15 cellular contexts compared by ENCODE assay signal in the genomic region with DNA sequence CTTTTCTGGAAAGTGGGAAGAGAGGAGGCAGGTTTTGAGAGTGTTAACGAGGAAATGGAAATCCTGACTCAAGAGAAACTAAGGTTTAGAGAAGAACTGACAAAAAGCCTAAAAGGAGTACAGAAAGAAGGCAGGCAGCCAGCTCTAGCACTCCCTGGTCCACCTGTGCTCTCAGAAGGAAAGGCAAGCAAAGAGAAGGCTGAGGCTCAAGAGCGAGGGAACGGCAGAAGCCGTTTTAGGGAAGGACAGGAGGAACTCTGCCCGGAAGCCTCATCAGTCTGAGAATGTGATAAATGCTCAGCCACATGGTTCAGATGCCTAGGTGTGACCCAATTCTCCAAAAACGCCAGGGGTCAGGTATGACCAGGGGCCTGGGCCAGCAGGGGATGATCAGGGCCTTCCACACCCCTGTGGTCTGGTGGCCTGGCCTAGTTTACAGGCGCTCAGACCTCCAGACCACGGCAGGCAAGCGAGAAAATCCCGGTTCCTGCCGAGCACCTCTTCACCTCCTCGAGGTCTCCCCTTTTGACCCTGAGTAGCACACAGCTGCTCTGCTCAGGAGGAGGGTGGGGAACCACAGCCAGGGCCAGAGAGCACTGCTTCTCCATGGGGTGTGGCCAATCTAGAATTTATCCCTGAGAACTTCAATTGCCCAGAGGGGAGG.
DNase-seq lines count a peak whose midpoint lies in the region; ATAC-seq lines count a peak whose summit lies in the region.
"Had no signal": no experiment of that assay in that cellular context is flagged by ENCODE, and none has a peak within 500 bp of the region (broad histone marks: within the 10 kb centered on the region; RNA-seq: fewer than 3 reads in every experiment).

No MANE protein-coding gene starts in this region.

- H4K91ac ChIP-seq in trophoblast cell (ENCODE audit: low read depth, low read length) = peak overlapping the region; percentile 37

- no peak overlapping the region for H4K12ac ChIP-seq in trophoblast cell (ENCODE audit: low read depth, low read length)

- H3K27me3 Mint-ChIP-seq in activated CD4-positive, alpha-beta T cell treated with anti-CD3 and anti-CD28 coated beads, Interleukin-2, amount 10 ng/mL, durations not matched to agents 24 days and 14 days = no peaks in the 10 kb centered on the region
- no peaks in the 10 kb centered on the region for H3K27me3 Mint-ChIP-seq in T-cell

- intact Hi-C loops in activated CD4-positive, alpha-beta T cell treated with anti-CD3 and anti-CD28 coated beads, Interleukin-2, amount 10 ng/mL, durations not matched to agents 24 days and 14 days (cut with micrococcal nuclease) = no loop called here

- peak overlapping the region; percentile 6 for H3K27ac Mint-ChIP-seq in activated CD4-positive, alpha-beta T cell treated with anti-CD3 and anti-CD28 coated beads, Interleukin-2, amount 10 ng/mL, durations not matched to agents 24 days and 14 days
- H3K27ac Mint-ChIP-seq in T-cell = peak overlapping the region; percentile 69 to 77

- H3K27ac ChIP-seq in trophoblast cell (ENCODE audit: low read depth, low read length) = peak overlapping the region; percentile 64
- H3K27ac ChIP-seq in Karpas-422 (ENCODE audit: low read length) = no peak overlapping the region
- H3K27ac ChIP-seq: colonic mucosa, pancreas, transverse colon had no signal

- H2AK5ac ChIP-seq in trophoblast cell (ENCODE audit: low read length) = no peak overlapping the region

- H2AFZ ChIP-seq in trophoblast cell (ENCODE audit: insufficient read depth, low read length, poor library complexity) (no peak overlapping the region), Karpas-422 (ENCODE audit: low read length) (no peak overlapping the region)

- H3K4me3 ChIP-seq in trophoblast cell (ENCODE audit: low read depth, low read length) (no peak overlapping the region), Karpas-422 (ENCODE audit: low read length) (no peak overlapping the region)
- H3K4me3 ChIP-seq: colonic mucosa, pancreas, transverse colon had no signal

- no peaks in the 10 kb centered on the region for H3K27me3 ChIP-seq in trophoblast cell (ENCODE audit: insufficient read depth, low read length)
- H3K27me3 ChIP-seq in Karpas-422 (ENCODE audit: low read length) = no peaks in the 10 kb centered on the region
- H3K27me3 ChIP-seq: colonic mucosa, pancreas, transverse colon had no signal

- H3K79me2 ChIP-seq in trophoblast cell (ENCODE audit: control insufficient read depth, insufficient read depth, low read length, poor library complexity) (no peaks in the 10 kb centered on the region), Karpas-422 (ENCODE audit: low read length) (no peaks in the 10 kb centered on the region)

- H3K9me3 ChIP-seq in trophoblast cell (ENCODE audit: insufficient read depth, low read depth, low read length) = peaks cover 2% of the 10 kb centered on the region
- no peaks in the 10 kb centered on the region for H3K9me3 ChIP-seq in Karpas-422 (ENCODE audit: low read length)
- H3K9me3 ChIP-seq: colonic mucosa, pancreas, transverse colon had no signal

- H3K9me3 Mint-ChIP-seq in activated CD4-positive, alpha-beta T cell treated with anti-CD3 and anti-CD28 coated beads, Interleukin-2, amount 10 ng/mL, durations not matched to agents 24 days and 14 days = no peaks in the 10 kb centered on the region
- no peaks in the 10 kb centered on the region for H3K9me3 Mint-ChIP-seq in T-cell

- H4K8ac ChIP-seq in trophoblast cell (ENCODE audit: low read depth, low read length) = no peak overlapping the region

- H4K20me1 ChIP-seq in Karpas-422 (ENCODE audit: insufficient read depth, low read depth, low read length) = no peaks in the 10 kb centered on the region

- H3K4me2 ChIP-seq in trophoblast cell (ENCODE audit: low read length) (no peak overlapping the region), Karpas-422 (ENCODE audit: low read depth, low read length, poor library complexity, severe bottlenecking) (no peak overlapping the region)

- H3K4me3 Mint-ChIP-seq in activated CD4-positive, alpha-beta T cell treated with anti-CD3 and anti-CD28 coated beads, Interleukin-2, amount 10 ng/mL, durations not matched to agents 24 days and 14 days = no peak overlapping the region
- H3K4me3 Mint-ChIP-seq in T-cell = no peak overlapping the region

- no peak overlapping the region for H3K18ac ChIP-seq in trophoblast cell (ENCODE audit: low read length)

- CTCF ChIA-PET in T-cell (lab: Charles Lee) = no interaction called here

- H3K79me1 ChIP-seq in trophoblast cell (ENCODE audit: low read length) = peaks cover 6% of the 10 kb centered on the region

- peak in 2 of 4 experiments; percentile 26 to 29 for ATAC-seq in T-cell (replicated peaks in 1 of 4)
- ATAC-seq in activated CD4-positive, CD25-positive, alpha-beta regulatory T cell treated with anti-CD3 and anti-CD28 coated beads, Interleukin-2, amount 50 U/mL, for 24 hours = no peak
- ATAC-seq: pancreas had no signal

- H3K9me2 ChIP-seq in Karpas-422 (replicated peaks; ENCODE audit: insufficient read depth, low read length) = no peaks in the 10 kb centered on the region

- POLR2A ChIA-PET in T-cell (lab: Charles Lee) = no interaction called here

- peaks cover 41% of the 10 kb centered on the region for H3K36me3 Mint-ChIP-seq in activated CD4-positive, alpha-beta T cell treated with anti-CD3 and anti-CD28 coated beads, Interleukin-2, amount 10 ng/mL, durations not matched to agents 24 days and 14 days (ENCODE audit: low read depth)
- peaks cover 34% of the 10 kb centered on the region for H3K36me3 Mint-ChIP-seq in T-cell

- H3K23ac ChIP-seq in trophoblast cell (ENCODE audit: low read length) = no peak overlapping the region

- no peak overlapping the region for H3K4ac ChIP-seq in trophoblast cell (ENCODE audit: low read depth, low read length)

- H2BK5ac ChIP-seq in trophoblast cell (ENCODE audit: low read depth, low read length, poor library complexity) = peak overlapping the region; percentile 4

- no peak overlapping the region for H2BK12ac ChIP-seq in trophoblast cell (ENCODE audit: low read length)

- H3K4me1 ChIP-seq in trophoblast cell (ENCODE audit: control insufficient read depth in 1 of 2, insufficient read depth in 2 of 2, low read length in 2 of 2) = peaks cover 11 to 16% of the 10 kb centered on the region in 2 experiments
- no peaks in the 10 kb centered on the region for H3K4me1 ChIP-seq in Karpas-422 (ENCODE audit: low read length)
- H3K4me1 ChIP-seq: colonic mucosa, pancreas, transverse colon had no signal

- H3K9ac ChIP-seq in trophoblast cell (ENCODE audit: low read length) (no peak overlapping the region), Karpas-422 (ENCODE audit: low read length) (no peak overlapping the region)

- DNase-seq in activated CD4-positive, alpha-beta T cell treated with anti-CD3 and anti-CD28 coated beads, Interleukin-2, amount 10 ng/mL, durations not matched to agents 24 days and 14 days = no peak
- no peak for DNase-seq in activated CD4-positive, alpha-beta T cell treated with anti-CD3 and anti-CD28 coated beads for 48 hours
- DNase-seq in T-cell = no peak
- peak; percentile 47 for DNase-seq in ecto neural progenitor cell (ENCODE audit: low spot score)
- peak; percentile 95 to 97 for DNase-seq in trophoblast cell
- no peak for DNase-seq in DMS79 (lab: John Stamatoyannopoulos, UW)
- no peak for DNase-seq in Karpas-422
- DNase-seq: activated CD4-positive, alpha-beta T cell treated with anti-CD3 and anti-CD28 coated beads for 1 hour; colonic mucosa; NCI-H1417; NCI-H446 treated with DMSO at 0.1 percent for 48 hours; pancreas; stimulated activated CD4-positive, alpha-beta T cell treated with anti-CD3 and anti-CD28 coated beads, Interleukin-15, amount 100 ng/mL, for 24 hours; transverse colon had no signal

- H3K4me1 Mint-ChIP-seq in activated CD4-positive, alpha-beta T cell treated with anti-CD3 and anti-CD28 coated beads, Interleukin-2, amount 10 ng/mL, durations not matched to agents 24 days and 14 days = peaks cover 3% of the 10 kb centered on the region
- peaks cover 0 to 20% (median 2%) of the 10 kb centered on the region in 3 donors for H3K4me1 Mint-ChIP-seq in T-cell

- H3K36me3 ChIP-seq in trophoblast cell (ENCODE audit: control insufficient read depth in 1 of 2, insufficient read depth in 2 of 2, low read length in 2 of 2) (peaks cover 23 to 29% of the 10 kb centered on the region in 2 experiments), Karpas-422 (ENCODE audit: insufficient read depth, low read length) (peaks cover 8% of the 10 kb centered on the region; the same call in 1 of the 2 replicates)
- H3K36me3 ChIP-seq: pancreas had no signal

- no CpG with 5 or more reads among the region's 12 CpGs for WGBS in trophoblast cell (ENCODE audit: extremely low coverage, insufficient coverage, insufficient read length)

- peak overlapping the region; percentile 45 for H2BK120ac ChIP-seq in trophoblast cell (ENCODE audit: insufficient read depth, low read length, poor library complexity)

- H3K14ac ChIP-seq in trophoblast cell (ENCODE audit: low read length) = no peak overlapping the region

Comparison
In these comparisons a context has a peak if more than half of its experiments do, and no peak if none do; other contexts are left out.
1. DNase-seq: peak in ecto neural progenitor cell (single experiment) and trophoblast cell (2 of 2); none in activated CD4-positive, alpha-beta T cell treated with anti-CD3 and anti-CD28 coated beads, Interleukin-2, amount 10 ng/mL, durations not matched to agents 24 days and 14 days (single experiment), activated CD4-positive, alpha-beta T cell treated with anti-CD3 and anti-CD28 coated beads for 48 hours (single experiment), T-cell (0 of 34), DMS79 (single experiment) and Karpas-422 (single experiment).